Comparison of ENCODE assay signal across 1 cellular context in the genomic region with DNA sequence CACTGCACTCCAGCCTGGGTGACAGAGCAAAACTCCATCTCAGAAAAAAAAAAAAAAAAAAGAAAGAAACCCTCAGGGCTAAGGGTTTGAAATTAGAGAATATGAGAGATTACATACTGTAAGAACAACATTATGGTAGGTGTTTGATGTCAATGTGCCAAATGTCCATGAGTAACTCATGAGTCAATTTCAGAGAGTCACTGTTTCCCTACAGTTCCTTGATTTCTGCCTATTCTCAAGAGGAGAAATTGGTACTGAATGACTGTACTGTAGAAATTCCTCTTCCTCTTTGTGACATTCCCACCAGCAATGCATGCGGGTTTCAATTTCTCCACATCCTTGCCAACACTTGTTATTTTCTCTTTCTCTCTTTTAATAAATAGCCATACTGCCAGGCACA.
TF ChIP-seq lines count a peak whose summit lies in the region.

No MANE protein-coding gene starts in this region.

TF ChIP-seq in IMR-90, 13 proteins besides CTCF, POLR2A, EP300 and RAD21 (continued from another document):
- TF ChIP-seq, protein P1, sequence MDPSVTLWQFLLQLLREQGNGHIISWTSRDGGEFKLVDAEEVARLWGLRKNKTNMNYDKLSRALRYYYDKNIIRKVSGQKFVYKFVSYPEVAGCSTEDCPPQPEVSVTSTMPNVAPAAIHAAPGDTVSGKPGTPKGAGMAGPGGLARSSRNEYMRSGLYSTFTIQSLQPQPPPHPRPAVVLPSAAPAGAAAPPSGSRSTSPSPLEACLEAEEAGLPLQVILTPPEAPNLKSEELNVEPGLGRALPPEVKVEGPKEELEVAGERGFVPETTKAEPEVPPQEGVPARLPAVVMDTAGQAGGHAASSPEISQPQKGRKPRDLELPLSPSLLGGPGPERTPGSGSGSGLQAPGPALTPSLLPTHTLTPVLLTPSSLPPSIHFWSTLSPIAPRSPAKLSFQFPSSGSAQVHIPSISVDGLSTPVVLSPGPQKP (IDR thresholded peaks at IDR 0.05; ENCODE audit: borderline replicate concordance, low read depth, low read length), result no peak
- TF ChIP-seq CEBPB (IDR thresholded peaks at IDR 0.05; ENCODE audit: low read depth, low read length) (peak; percentile 31; the same call in 1 of the 2 replicates), MAZ (IDR thresholded peaks at IDR 0.05; ENCODE audit: borderline replicate concordance, low read depth, low read length) (no peak), CHD1 (IDR thresholded peaks at IDR 0.05; ENCODE audit: low read depth, low read length) (no peak), MAFK (IDR thresholded peaks at IDR 0.05; ENCODE audit: low read depth, low read length) (no peak)
